ENCODE assay signal across 28 cellular contexts in the genomic region with DNA sequence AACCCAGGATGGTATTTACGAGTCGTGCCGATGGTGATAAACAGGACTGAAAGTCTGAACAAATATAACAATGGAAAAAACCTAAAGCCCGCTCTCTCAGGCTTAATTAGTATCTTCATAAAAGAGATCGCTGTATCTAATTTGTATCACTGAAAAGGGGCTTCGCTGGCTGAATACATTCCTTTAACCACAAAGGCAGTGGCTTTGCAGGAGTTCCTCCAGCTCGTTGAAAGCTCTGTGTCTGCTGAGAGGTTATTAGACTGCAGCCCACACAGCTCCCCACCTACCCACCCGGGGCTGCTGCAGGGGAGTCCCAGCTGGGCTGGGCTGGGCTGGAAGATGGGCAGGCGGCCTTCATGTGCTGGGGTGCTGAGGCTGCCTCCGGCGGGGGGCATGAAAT. TPM values are rescaled to one million over a fixed set of nuclear protein-coding genes. Genes with fewer than 3 reads are reported as not detected.
A peak's percentile ranks its signal among the peaks of the same experiment; 100 is the strongest.
DNase-seq lines count a peak whose midpoint lies in the region; ATAC-seq, FAIRE-seq and TF ChIP-seq lines count a peak whose summit lies in the region.
"Had no signal": no experiment of that assay in that cellular context is flagged by ENCODE, and none has a peak within 500 bp of the region (broad histone marks: within the 10 kb centered on the region; RNA-seq: fewer than 3 reads in every experiment).

No MANE protein-coding gene starts in this region.

- H3K23ac ChIP-seq in H9 (ENCODE audit: insufficient read length, low read depth, low read length) (no peak overlapping the region), mesenchymal stem cell (ENCODE audit: low read length in 2 of 2) (no peak overlapping the region)

- no peak overlapping the region for H3K56ac ChIP-seq in H9 (ENCODE audit: insufficient read length, low read depth, low read length)

- no peaks in the 10 kb centered on the region for H3K9me2 ChIP-seq in hepatocyte (replicated peaks; ENCODE audit: insufficient read depth)

- no peak overlapping the region for H4K5ac ChIP-seq in H9 (ENCODE audit: insufficient read length, low read depth, low read length)

- H3K27me3 ChIP-seq in H9 (ENCODE audit: insufficient read depth, low read length) (no peaks in the 10 kb centered on the region), astrocyte (ENCODE audit: insufficient read depth, low read length) (peaks cover 7% of the 10 kb centered on the region), mesenchymal stem cell (ENCODE audit: control insufficient read depth in 1 of 2, insufficient read depth in 1 of 2, low read length in 2 of 2) (peaks cover 8 to 22% of the 10 kb centered on the region in 2 experiments), uterus (no peaks in the 10 kb centered on the region), hepatocyte (no peaks in the 10 kb centered on the region)
- H3K27me3 ChIP-seq: SJCRH30 had no signal

- TF ChIP-seq CTCF in H9 (conservative IDR thresholded peaks at IDR 0.05), result no peak
- no peak for TF ChIP-seq CTCF in astrocyte (IDR thresholded peaks at IDR 0.05; ENCODE audit: insufficient read depth, low read depth, low read length)
- TF ChIP-seq CTCF in uterus (IDR thresholded peaks at IDR 0.05), result no peak
- TF ChIP-seq CTCF in hepatocyte (IDR thresholded peaks at IDR 0.05; ENCODE audit: poor library complexity), result no peak

- intact Hi-C loops in uterus (cut with DNase I; ENCODE audit: low total_unique reads), result no loop called here

- H2BK15ac ChIP-seq in H9 (ENCODE audit: low read depth, low read length), result no peak overlapping the region
- H2BK15ac ChIP-seq in mesenchymal stem cell (ENCODE audit: low read depth, poor library complexity, severe bottlenecking), result peak overlapping the region; percentile 65

- H3K36me3 ChIP-seq in astrocyte (ENCODE audit: insufficient read depth, low read length) (no peaks in the 10 kb centered on the region), mesenchymal stem cell (ENCODE audit: control insufficient read depth in 1 of 2, insufficient read depth in 2 of 2, low read depth in 1 of 2, low read length in 2 of 2) (no peaks in the 10 kb centered on the region), uterus (no peaks in the 10 kb centered on the region), hepatocyte (replicated peaks; ENCODE audit: insufficient read depth, low read depth) (no peaks in the 10 kb centered on the region)
- H3K36me3 ChIP-seq: SJCRH30 had no signal

- H2AFZ ChIP-seq in H9 (ENCODE audit: low read length) (no peak overlapping the region), astrocyte (ENCODE audit: low read depth, low read length) (no peak overlapping the region), mesenchymal stem cell (ENCODE audit: low read depth, low read length) (no peak overlapping the region), hepatocyte (no peak overlapping the region)
- H2AFZ ChIP-seq: PC-9 had no signal

- peaks cover 5 to 12% (median 8%) of the 10 kb centered on the region in 3 experiments; a peak in 6 of 7 replicates for H3K36me3 Mint-ChIP-seq in H9 (ENCODE audit: insufficient read depth in 1 of 3, low read depth in 3 of 3)
- H3K36me3 Mint-ChIP-seq in astrocyte (ENCODE audit: low read depth, unreplicated experiment), result no peaks in the 10 kb centered on the region
- H3K36me3 Mint-ChIP-seq: CD4-positive, alpha-beta memory T cell had no signal

- H4K8ac ChIP-seq in H9 (replicated peaks; ENCODE audit: insufficient read length, low read depth, low read length) (no peak overlapping the region), mesenchymal stem cell (ENCODE audit: low read length) (no peak overlapping the region)

- DNase-seq in H9 (no peak), astrocyte (ENCODE audit: low read depth) (no peak), mesenchymal stem cell (no peak), uterus (no peak), NCI-H345 (lab: John Stamatoyannopoulos, UW) (no peak), hepatocyte (ENCODE audit: low spot score) (no peak)
- DNase-seq: C1 segment of cervical spinal cord; Caco-2; CD4-positive, alpha-beta memory T cell; DMS79; EL; GDM1; H7; NCI-H1048; NCI-H1417; NCI-H1694; NCI-H2029 treated with DMSO at 0.1 percent for 48 hours; NCI-H2171 treated with DMSO at 0.1 percent for 48 hours; NCI-H524; NCI-H748 treated with DMSO at 0.1 percent for 48 hours; PC-9; SJCRH30 had no signal

- peak overlapping the region; percentile 14 for H2BK120ac ChIP-seq in H9 (ENCODE audit: low read depth, low read length, poor library complexity, severe bottlenecking)
- H2BK120ac ChIP-seq in mesenchymal stem cell (ENCODE audit: low read depth, low read length), result no peak overlapping the region

- H3K4me2 ChIP-seq in H9 (ENCODE audit: insufficient read depth, insufficient read length, low read length) (no peak overlapping the region), astrocyte (ENCODE audit: low read length) (no peak overlapping the region), mesenchymal stem cell (ENCODE audit: low read length, poor library complexity, severe bottlenecking) (no peak overlapping the region), hepatocyte (no peak overlapping the region)
- H3K4me2 ChIP-seq: PC-9 had no signal

- no peak for TF ChIP-seq POLR2A in uterus (IDR thresholded peaks at IDR 0.05)

- H3K4me3 Mint-ChIP-seq in H9 (no peak overlapping the region), astrocyte (ENCODE audit: unreplicated experiment) (no peak overlapping the region)
- H3K4me3 Mint-ChIP-seq: CD4-positive, alpha-beta memory T cell had no signal

- H3K9me3 ChIP-seq in H9 (ENCODE audit: control insufficient read depth, low read depth, low read length) (no peaks in the 10 kb centered on the region), astrocyte (ENCODE audit: insufficient read depth, low read depth, low read length) (no peaks in the 10 kb centered on the region), mesenchymal stem cell (ENCODE audit: control insufficient read depth, low read length) (peaks cover 5% of the 10 kb centered on the region), uterus (no peaks in the 10 kb centered on the region), hepatocyte (ENCODE audit: low read depth) (no peaks in the 10 kb centered on the region)
- H3K9me3 ChIP-seq: SJCRH30 had no signal

- no peaks in the 10 kb centered on the region for H3K4me1 ChIP-seq in H9 (ENCODE audit: insufficient read depth, low read length)
- no peaks in the 10 kb centered on the region for H3K4me1 ChIP-seq in astrocyte (ENCODE audit: insufficient read depth, low read length)
- peaks cover 3% of the 10 kb centered on the region for H3K4me1 ChIP-seq in mesenchymal stem cell (ENCODE audit: control insufficient read depth, insufficient read depth, low read depth, low read length)
- H3K4me1 ChIP-seq in uterus, result peaks cover 5 to 8% of the 10 kb centered on the region in 2 donors
- H3K4me1 ChIP-seq in hepatocyte (ENCODE audit: insufficient read depth), result peaks cover 12% of the 10 kb centered on the region
- H3K4me1 ChIP-seq: Caco-2, SJCRH30 had no signal

- no peak overlapping the region for H3K27ac Mint-ChIP-seq in H9
- H3K27ac Mint-ChIP-seq in astrocyte (ENCODE audit: unreplicated experiment), result peak overlapping the region; percentile 75
- H3K27ac Mint-ChIP-seq: CD4-positive, alpha-beta memory T cell had no signal

- H3K9ac ChIP-seq in H9 (ENCODE audit: extremely low read depth, insufficient read length, low read length), result no peak overlapping the region
- H3K9ac ChIP-seq in astrocyte (ENCODE audit: low read length), result no peak overlapping the region
- no peak overlapping the region for H3K9ac ChIP-seq in mesenchymal stem cell (ENCODE audit: low read length)

- no peaks in the 10 kb centered on the region for H3K79me1 ChIP-seq in H9 (ENCODE audit: insufficient read depth, low read depth, low read length, poor library complexity, severe bottlenecking)
- no peaks in the 10 kb centered on the region for H3K79me1 ChIP-seq in mesenchymal stem cell (replicated peaks; ENCODE audit: low read length, poor library complexity, severe bottlenecking)

- H3T11ph ChIP-seq in H9 (ENCODE audit: low read length), result no peak overlapping the region

- H3K4me1 Mint-ChIP-seq in H9 (peaks cover 6 to 26% of the 10 kb centered on the region in 2 experiments), astrocyte (ENCODE audit: low read depth, unreplicated experiment) (no peaks in the 10 kb centered on the region)
- H3K4me1 Mint-ChIP-seq: CD4-positive, alpha-beta memory T cell had no signal

- no peak for FAIRE-seq in astrocyte (lab: Jason Lieb, UNC)
- FAIRE-seq: A204.1, GM12878 had no signal

- H3K4me3 ChIP-seq in astrocyte (ENCODE audit: insufficient read depth, low read depth, low read length) (no peak overlapping the region), mesenchymal stem cell (ENCODE audit: insufficient read depth in 1 of 2, low read depth in 1 of 2, low read length in 2 of 2) (no peak overlapping the region), uterus (no peak overlapping the region), hepatocyte (no peak overlapping the region)
- H3K4me3 ChIP-seq: GM12878, PC-9, SJCRH30 had no signal

- H3K9me3 Mint-ChIP-seq in H9 (peaks cover 18 to 21% of the 10 kb centered on the region in 2 experiments), astrocyte (ENCODE audit: unreplicated experiment) (peaks cover 8% of the 10 kb centered on the region)

- no CpG with 5 or more reads among the region's 11 CpGs for WGBS in H9 (ENCODE audit: extremely low coverage, insufficient read length, low lambda C conversion rate)
- WGBS in mesenchymal stem cell, result 66% methylated on average over 10 of the region's 11 CpGs
- 44% methylated on average over 10 of the region's 11 CpGs for WGBS in hepatocyte (ENCODE audit: low lambda C conversion rate, missing lambda C conversion rate)

- no peak overlapping the region for H3K27ac ChIP-seq in H9 (ENCODE audit: insufficient read length, low read depth, low read length)
- H3K27ac ChIP-seq in astrocyte (ENCODE audit: low read depth, low read length), result no peak overlapping the region
- no peak overlapping the region for H3K27ac ChIP-seq in mesenchymal stem cell (ENCODE audit: low read length, poor library complexity, severe bottlenecking)
- peak overlapping the region; percentile 71 to 88 for H3K27ac ChIP-seq in uterus
- H3K27ac ChIP-seq in hepatocyte, result no peak overlapping the region
- H3K27ac ChIP-seq: PC-9, SJCRH30 had no signal

- H2BK12ac ChIP-seq in H9 (ENCODE audit: insufficient read length, low read depth, low read length) (no peak overlapping the region), mesenchymal stem cell (ENCODE audit: low read length in 2 of 2) (no peak overlapping the region)

- no peak overlapping the region for H2BK20ac ChIP-seq in H9 (ENCODE audit: low read depth, low read length, poor library complexity, severe bottlenecking)

- H3K4ac ChIP-seq in H9 (ENCODE audit: low read depth, low read length), result no peak overlapping the region
- no peak overlapping the region for H3K4ac ChIP-seq in mesenchymal stem cell (ENCODE audit: low read depth in 1 of 2, low read length in 2 of 2)

- H3K79me2 ChIP-seq in H9 (ENCODE audit: insufficient read depth, low read length), result no peaks in the 10 kb centered on the region
- H3K79me2 ChIP-seq in astrocyte (ENCODE audit: insufficient read depth, low read length), result no peaks in the 10 kb centered on the region
- H3K79me2 ChIP-seq in hepatocyte, result no peaks in the 10 kb centered on the region

- H3K14ac ChIP-seq in H9 (ENCODE audit: insufficient read depth, low read length) (no peak overlapping the region), mesenchymal stem cell (ENCODE audit: low read length in 2 of 2) (no peak overlapping the region)

- H3K27me3 Mint-ChIP-seq in H9 (ENCODE audit: low read depth), result peaks cover 2% of the 10 kb centered on the region; the same call in 1 of the 2 replicates
- H3K27me3 Mint-ChIP-seq in astrocyte (ENCODE audit: low read depth, unreplicated experiment), result peaks cover 27% of the 10 kb centered on the region

- no peak for ATAC-seq in HG02981 (IDR thresholded peaks at IDR 0.05; ENCODE audit: unreplicated experiment)
- ATAC-seq: GM12878, Right ventricle myocardium inferior, SK-N-SH treated with all-trans-retinoic acid at 6 μM for 48 hours had no signal

- H2AK5ac ChIP-seq in H9 (ENCODE audit: insufficient read length, low read length) (no peak overlapping the region), mesenchymal stem cell (ENCODE audit: low read length, severe bottlenecking) (no peak overlapping the region)

- H4K91ac ChIP-seq in H9 (ENCODE audit: insufficient read length, low read depth, low read length) (no peak overlapping the region), mesenchymal stem cell (ENCODE audit: low read length) (no peak overlapping the region)

- H3K18ac ChIP-seq in H9 (ENCODE audit: insufficient read length, low read depth, low read length) (no peak overlapping the region), mesenchymal stem cell (ENCODE audit: low read depth in 1 of 2, low read length in 2 of 2) (no peak overlapping the region)

- H2BK5ac ChIP-seq in H9 (ENCODE audit: insufficient read length, low read length) (no peak overlapping the region), mesenchymal stem cell (ENCODE audit: low read depth, low read length, poor library complexity, severe bottlenecking) (no peak overlapping the region)

- no peaks in the 10 kb centered on the region for H4K20me1 ChIP-seq in H9 (ENCODE audit: control insufficient read depth, insufficient read depth, insufficient read length)
- peaks cover 7% of the 10 kb centered on the region for H4K20me1 ChIP-seq in astrocyte (ENCODE audit: insufficient read depth, low read length)
- H4K20me1 ChIP-seq in hepatocyte (ENCODE audit: insufficient read depth, poor library complexity, severe bottlenecking), result no peaks in the 10 kb centered on the region

- H3K23me2 ChIP-seq in H9 (ENCODE audit: insufficient read length, low read depth, low read length, poor library complexity, severe bottlenecking), result no peaks in the 10 kb centered on the region

RNA-seq across cellular contexts. Expression of a gene that starts 15.1 kb away (rescaled TPM):
- total RNA-seq in H9 (2021), result 2.9 and 3.0 TPM in 2 replicates
- total RNA-seq in astrocyte, result 0.26 and 0.36 TPM in 2 replicates
- 1.9 TPM for polyA plus RNA-seq in mesenchymal stem cell (2013, experiment 1 of 2)
- 1.9 TPM for polyA plus RNA-seq in mesenchymal stem cell (2013, experiment 2 of 2)
- total RNA-seq in uterus, result 10 to 100 TPM in 2 of 4 donors, 1 to 10 TPM in 2; 4.7 to 44.2 (median 22.9) TPM
- 1.8 and 2.4 TPM in 2 replicates for total RNA-seq in hepatocyte
- polyA plus RNA-seq in hepatocyte, result 0.36 and 0.66 TPM in 2 replicates
- total RNA-seq: Caco-2; CD4-positive, alpha-beta memory T cell; GM12878; HT-29; SJCRH30 had no signal
- polyA plus RNA-seq: CD4-positive, alpha-beta memory T cell; GM12878 had no signal

Comparison
In these comparisons a context has a peak if more than half of its experiments do, and no peak if none do; other contexts are left out.
1. H3K27ac ChIP-seq: peak in uterus (2 of 2); none in H9 (single experiment), astrocyte (single experiment), mesenchymal stem cell (single experiment) and hepatocyte (single experiment).